ENCODE assay signal across 8 cellular contexts in genomic region chr15:59438891-59439290, GRCh38. TPM values are rescaled to one million over a fixed set of nuclear protein-coding genes. Genes with fewer than 3 reads are reported as not detected.
DNase-seq lines count a peak whose midpoint lies in the region; ATAC-seq, FAIRE-seq and TF ChIP-seq lines count a peak whose summit lies in the region.

No MANE protein-coding gene starts in this region.

- no peak for DNase-seq in GM18507 (ENCODE audit: extremely low spot score, insufficient read length, low read depth)
- peak; percentile 19 for DNase-seq in OCI-LY7 (ENCODE audit: low spot score)
- DNase-seq in epithelial cell of proximal tubule (ENCODE audit: low read depth) = no peak
- DNase-seq in psoas muscle = peak in 1 of 2 donors; percentile 18
- DNase-seq in H4 (ENCODE audit: low spot score) = no peak
- no peak for DNase-seq in pancreas

- peak overlapping the region; percentile 94 for H3K4me2 ChIP-seq in OCI-LY7 (ENCODE audit: low read length)

- intact Hi-C loops in OCI-LY7 (cut with micrococcal nuclease; ENCODE audit: unreplicated experiment) = no loop called here
- intact Hi-C loops in psoas muscle (cut with DNase I) = loop anchor here in 1 of 2 donors (5.0 kb wide), 1 partner anchor 67 kb away; the partner anchor contains the start of gene MYO1E
- intact Hi-C loops in pancreas (cut with DNase I) = no loop called here

- no peaks in the 10 kb centered on the region for H3K9me2 ChIP-seq in OCI-LY7 (ENCODE audit: insufficient read depth, low read length)

- ATAC-seq in psoas muscle (no peak), GM21367 (IDR thresholded peaks at IDR 0.05; ENCODE audit: unreplicated experiment) (no peak), pancreas (no peak), HG02759 (IDR thresholded peaks at IDR 0.05; ENCODE audit: unreplicated experiment) (no peak)

- H2AFZ ChIP-seq in OCI-LY7 (ENCODE audit: low read length) = peak overlapping the region; percentile 86

- TF ChIP-seq CTCF in OCI-LY7 (conservative IDR thresholded peaks at IDR 0.05; ENCODE audit: low read length) (no peak), epithelial cell of proximal tubule (conservative IDR thresholded peaks at IDR 0.05; ENCODE audit: low read depth, low read length) (no peak), psoas muscle (IDR thresholded peaks at IDR 0.05) (no peak), pancreas (IDR thresholded peaks at IDR 0.05) (no peak)

- H3K36me3 ChIP-seq in OCI-LY7 (ENCODE audit: insufficient read depth, low read length) = peaks cover 5% of the 10 kb centered on the region
- H3K36me3 ChIP-seq in psoas muscle (ENCODE audit: insufficient read depth in 1 of 2, low read depth in 1 of 2) = no peaks in the 10 kb centered on the region
- H3K36me3 ChIP-seq in pancreas = no peaks in the 10 kb centered on the region

- H3K79me2 ChIP-seq in OCI-LY7 (ENCODE audit: insufficient read depth, low read depth, low read length) = 0 out of 2 replicates have a peak, but pooled peaks cover 4% of the 10 kb centered on the region

- no TSS peak for BruUV-seq in OCI-LY7 (replicated peaks; lab: Mats Ljungman, UMichigan)

- POLR2A ChIA-PET in OCI-LY7 (lab: Charles Lee) = interaction anchor here (0.6 to 1.4 kb wide), 7 partner anchors 26 to 215 kb away, joined by 3 to 5 read pairs (median 3); no protein-coding TSS in a partner anchor

- no peaks in the 10 kb centered on the region for H4K20me1 ChIP-seq in OCI-LY7 (ENCODE audit: insufficient read depth, low read length)

- 74 to 76% (median 74%) methylated on average over 14 of the region's 14 CpGs for WGBS in psoas muscle, 3 donors
- 64 to 68% methylated on average over 14 of the region's 14 CpGs for WGBS in pancreas, 2 donors

- H3K27me3 ChIP-seq in psoas muscle (ENCODE audit: insufficient read depth in 3 of 3, low read length in 2 of 3) = no peaks in the 10 kb centered on the region
- no peaks in the 10 kb centered on the region for H3K27me3 ChIP-seq in pancreas

- CTCF ChIA-PET in OCI-LY7 (lab: Charles Lee; ENCODE audit: unreplicated experiment) = no interaction called here

- H3K4me3 ChIP-seq in OCI-LY7 (ENCODE audit: low read depth, low read length, poor library complexity, severe bottlenecking) (peak overlapping the region; percentile 76), epithelial cell of proximal tubule (ENCODE audit: low read depth, low read length) (peak overlapping the region; percentile 65), psoas muscle (peak overlapping the region; percentile 66), pancreas (peak overlapping the region in 2 of 4 donors; percentile 33 to 48)

- FAIRE-seq in GM18507 (lab: Jason Lieb, UNC) (peak; percentile 21), pancreas (lab: Jason Lieb, UNC) (no peak)

- H3K27ac ChIP-seq in OCI-LY7 (ENCODE audit: low read depth, low read length, poor library complexity, severe bottlenecking) (no peak overlapping the region), psoas muscle (no peak overlapping the region), pancreas (no peak overlapping the region)

- peaks cover 48% of the 10 kb centered on the region for H3K4me1 ChIP-seq in OCI-LY7 (ENCODE audit: insufficient read depth, low read length, poor library complexity, severe bottlenecking)
- H3K4me1 ChIP-seq in psoas muscle = peaks cover 8% of the 10 kb centered on the region
- peaks cover 0 to 9% (median 0%) of the 10 kb centered on the region in 3 donors for H3K4me1 ChIP-seq in pancreas

- no peaks in the 10 kb centered on the region for H3K9me3 ChIP-seq in OCI-LY7 (ENCODE audit: low read length)
- H3K9me3 ChIP-seq in psoas muscle = no peaks in the 10 kb centered on the region
- H3K9me3 ChIP-seq in pancreas = no peaks in the 10 kb centered on the region

RNA-seq across cellular contexts. Expression of gene FAM81A, which starts 0.9 kb away (rescaled TPM):
- 8.1 and 11.6 TPM in 2 replicates for total RNA-seq in OCI-LY7 (2014; rRNA removed; shearing (Covaris generic))
- 37.4 and 40.3 TPM in 2 replicates for total RNA-seq in OCI-LY7 (2022)
- 3.0 and 5.2 TPM in 2 replicates for total RNA-seq in epithelial cell of proximal tubule
- total RNA-seq in psoas muscle = 1 to 10 TPM in 1 of 4 donors, under 1 TPM in 3; 0.32 to 1.2 (median 0.35) TPM
- polyA plus RNA-seq in psoas muscle = 1 to 10 TPM in 1 of 3 donors, under 1 TPM in 2; 0.55 to 1.4 (median 0.60) TPM
- 3.9 and 5.6 TPM in 2 replicates for total RNA-seq in H4 (2014; rRNA removed; shearing (Covaris generic))
- 1 to 10 TPM in 1 of 6 donors, under 1 TPM in 5; 0.51 to 2.2 (median 0.68) TPM for total RNA-seq in pancreas
- polyA plus RNA-seq in pancreas = under 1 TPM; 0.34 to 0.63 TPM
